Comparison of ENCODE assay signal across 7 cellular contexts in the genomic region with DNA sequence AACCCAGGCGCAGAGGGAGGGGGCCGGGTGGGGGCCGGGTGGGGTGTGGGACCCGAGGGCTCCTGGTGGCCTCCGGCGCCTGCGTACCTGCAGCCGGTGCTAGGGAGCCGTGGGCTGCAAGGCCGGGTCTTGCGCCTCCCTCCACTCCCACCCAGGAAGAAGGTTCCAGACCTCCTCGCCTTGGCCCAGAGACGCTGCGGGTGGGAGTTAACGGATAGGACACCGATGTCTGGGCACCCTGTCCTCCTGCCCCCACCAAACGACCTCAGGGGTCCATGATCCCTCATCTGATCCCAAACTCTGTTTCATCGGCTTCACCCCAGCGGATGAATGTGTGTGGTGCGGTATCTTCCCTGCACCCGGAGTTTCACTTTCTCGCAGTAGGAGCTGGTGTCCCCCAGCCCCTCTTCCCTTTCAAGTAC. TPM values are rescaled to one million over a fixed set of nuclear protein-coding genes. Genes with fewer than 3 reads are reported as not detected.
DNase-seq lines count a peak whose midpoint lies in the region; ATAC-seq and TF ChIP-seq lines count a peak whose summit lies in the region.

No MANE protein-coding gene starts in this region.

- H3K36me3 ChIP-seq in GM23338 (ENCODE audit: insufficient read depth) (no peaks in the 10 kb centered on the region; the same call in 1 of the 2 replicates), SK-N-MC (ENCODE audit: insufficient read depth, low read length) (peaks cover 15% of the 10 kb centered on the region; the same call in 1 of the 2 replicates)

- H3K27ac Mint-ChIP-seq in GM23338, result no peak overlapping the region

- peaks cover 5% of the 10 kb centered on the region for H3K9me3 Mint-ChIP-seq in GM23338

- H3F3A ChIP-seq in GM23338 (replicated peaks; ENCODE audit: low read depth), result peaks cover 34% of the 10 kb centered on the region

- H3K4me3 Mint-ChIP-seq in GM23338, result peak overlapping the region; percentile 67

- H3K79me2 ChIP-seq in GM23338 (replicated peaks; ENCODE audit: insufficient read depth), result no peaks in the 10 kb centered on the region

- H3K27me3 Mint-ChIP-seq in GM23338 (ENCODE audit: insufficient read depth, low read depth, poor library complexity), result peaks cover 90% of the 10 kb centered on the region

- H4K20me1 ChIP-seq in GM23338 (replicated peaks; ENCODE audit: insufficient read depth), result peaks cover 63% of the 10 kb centered on the region

- H3K4me1 ChIP-seq in GM23338 (ENCODE audit: insufficient read depth), result peaks cover 44% of the 10 kb centered on the region

- H3K4me3 ChIP-seq in GM23338 (peak overlapping the region; percentile 54), SK-N-MC (peak overlapping the region; percentile 87), fibroblast of the aortic adventitia (ENCODE audit: low read depth, low read length) (peak overlapping the region; percentile 94)

- peaks cover 54% of the 10 kb centered on the region for H3K4me1 Mint-ChIP-seq in GM23338

- no peaks in the 10 kb centered on the region for H3K9me3 ChIP-seq in SK-N-MC (ENCODE audit: low read depth, low read length)

- peak overlapping the region; percentile 74 for H3K9ac ChIP-seq in SK-N-MC (ENCODE audit: insufficient read length)

- ATAC-seq in GM23338 (peak; percentile 1; the same call in 1 of the 3 replicates), HG03135 (IDR thresholded peaks at IDR 0.05; ENCODE audit: unreplicated experiment) (no peak)

- no peaks in the 10 kb centered on the region for H3K9me2 ChIP-seq in GM23338 (ENCODE audit: insufficient read depth)

- peak overlapping the region; percentile 80 for H3K4me2 ChIP-seq in GM23338

- TF ChIP-seq CTCF in GM23338 (conservative IDR thresholded peaks at IDR 0.05; ENCODE audit: low read depth in 2 of 2) (no peak), fibroblast of the aortic adventitia (IDR thresholded peaks at IDR 0.05; ENCODE audit: insufficient read depth, low read length) (peak; percentile 30)

- H3K27ac ChIP-seq in GM23338 (ENCODE audit: low read depth), result no peak overlapping the region
- no peak overlapping the region for H3K27ac ChIP-seq in SK-N-MC

- H3K36me3 Mint-ChIP-seq in GM23338 (ENCODE audit: low read depth), result no peaks in the 10 kb centered on the region

- DNase-seq in GM23338 (ENCODE audit: low spot score), result no peak
- DNase-seq in SK-N-MC (ENCODE audit: low read depth, low spot score), result no peak
- DNase-seq in fibroblast of the aortic adventitia (ENCODE audit: low read depth), result peak; percentile 48
- peak; percentile 8 for DNase-seq in pons (ENCODE audit: low spot score)
- DNase-seq in DMS153 treated with DMSO at 0.1 percent for 48 hours (lab: John Stamatoyannopoulos, UW; ENCODE audit: unreplicated experiment), result no peak
- no peak for DNase-seq in nucleus accumbens (lab: John Stamatoyannopoulos, UW)

- peaks cover 96% of the 10 kb centered on the region for H3K27me3 ChIP-seq in GM23338 (ENCODE audit: insufficient read depth)

- no peak overlapping the region for H2AFZ ChIP-seq in GM23338

TF ChIP-seq in GM23338, 12 proteins besides CTCF, POLR2A, EP300 and RAD21:
- no peak for TF ChIP-seq CREB1 (CRISPR knock-in tag; IDR thresholded peaks at IDR 0.05; ENCODE audit: low read depth)
- TF ChIP-seq STAT1 (IDR thresholded peaks at IDR 0.05; ENCODE audit: unreplicated experiment), result no peak
- TF ChIP-seq, protein P1, sequence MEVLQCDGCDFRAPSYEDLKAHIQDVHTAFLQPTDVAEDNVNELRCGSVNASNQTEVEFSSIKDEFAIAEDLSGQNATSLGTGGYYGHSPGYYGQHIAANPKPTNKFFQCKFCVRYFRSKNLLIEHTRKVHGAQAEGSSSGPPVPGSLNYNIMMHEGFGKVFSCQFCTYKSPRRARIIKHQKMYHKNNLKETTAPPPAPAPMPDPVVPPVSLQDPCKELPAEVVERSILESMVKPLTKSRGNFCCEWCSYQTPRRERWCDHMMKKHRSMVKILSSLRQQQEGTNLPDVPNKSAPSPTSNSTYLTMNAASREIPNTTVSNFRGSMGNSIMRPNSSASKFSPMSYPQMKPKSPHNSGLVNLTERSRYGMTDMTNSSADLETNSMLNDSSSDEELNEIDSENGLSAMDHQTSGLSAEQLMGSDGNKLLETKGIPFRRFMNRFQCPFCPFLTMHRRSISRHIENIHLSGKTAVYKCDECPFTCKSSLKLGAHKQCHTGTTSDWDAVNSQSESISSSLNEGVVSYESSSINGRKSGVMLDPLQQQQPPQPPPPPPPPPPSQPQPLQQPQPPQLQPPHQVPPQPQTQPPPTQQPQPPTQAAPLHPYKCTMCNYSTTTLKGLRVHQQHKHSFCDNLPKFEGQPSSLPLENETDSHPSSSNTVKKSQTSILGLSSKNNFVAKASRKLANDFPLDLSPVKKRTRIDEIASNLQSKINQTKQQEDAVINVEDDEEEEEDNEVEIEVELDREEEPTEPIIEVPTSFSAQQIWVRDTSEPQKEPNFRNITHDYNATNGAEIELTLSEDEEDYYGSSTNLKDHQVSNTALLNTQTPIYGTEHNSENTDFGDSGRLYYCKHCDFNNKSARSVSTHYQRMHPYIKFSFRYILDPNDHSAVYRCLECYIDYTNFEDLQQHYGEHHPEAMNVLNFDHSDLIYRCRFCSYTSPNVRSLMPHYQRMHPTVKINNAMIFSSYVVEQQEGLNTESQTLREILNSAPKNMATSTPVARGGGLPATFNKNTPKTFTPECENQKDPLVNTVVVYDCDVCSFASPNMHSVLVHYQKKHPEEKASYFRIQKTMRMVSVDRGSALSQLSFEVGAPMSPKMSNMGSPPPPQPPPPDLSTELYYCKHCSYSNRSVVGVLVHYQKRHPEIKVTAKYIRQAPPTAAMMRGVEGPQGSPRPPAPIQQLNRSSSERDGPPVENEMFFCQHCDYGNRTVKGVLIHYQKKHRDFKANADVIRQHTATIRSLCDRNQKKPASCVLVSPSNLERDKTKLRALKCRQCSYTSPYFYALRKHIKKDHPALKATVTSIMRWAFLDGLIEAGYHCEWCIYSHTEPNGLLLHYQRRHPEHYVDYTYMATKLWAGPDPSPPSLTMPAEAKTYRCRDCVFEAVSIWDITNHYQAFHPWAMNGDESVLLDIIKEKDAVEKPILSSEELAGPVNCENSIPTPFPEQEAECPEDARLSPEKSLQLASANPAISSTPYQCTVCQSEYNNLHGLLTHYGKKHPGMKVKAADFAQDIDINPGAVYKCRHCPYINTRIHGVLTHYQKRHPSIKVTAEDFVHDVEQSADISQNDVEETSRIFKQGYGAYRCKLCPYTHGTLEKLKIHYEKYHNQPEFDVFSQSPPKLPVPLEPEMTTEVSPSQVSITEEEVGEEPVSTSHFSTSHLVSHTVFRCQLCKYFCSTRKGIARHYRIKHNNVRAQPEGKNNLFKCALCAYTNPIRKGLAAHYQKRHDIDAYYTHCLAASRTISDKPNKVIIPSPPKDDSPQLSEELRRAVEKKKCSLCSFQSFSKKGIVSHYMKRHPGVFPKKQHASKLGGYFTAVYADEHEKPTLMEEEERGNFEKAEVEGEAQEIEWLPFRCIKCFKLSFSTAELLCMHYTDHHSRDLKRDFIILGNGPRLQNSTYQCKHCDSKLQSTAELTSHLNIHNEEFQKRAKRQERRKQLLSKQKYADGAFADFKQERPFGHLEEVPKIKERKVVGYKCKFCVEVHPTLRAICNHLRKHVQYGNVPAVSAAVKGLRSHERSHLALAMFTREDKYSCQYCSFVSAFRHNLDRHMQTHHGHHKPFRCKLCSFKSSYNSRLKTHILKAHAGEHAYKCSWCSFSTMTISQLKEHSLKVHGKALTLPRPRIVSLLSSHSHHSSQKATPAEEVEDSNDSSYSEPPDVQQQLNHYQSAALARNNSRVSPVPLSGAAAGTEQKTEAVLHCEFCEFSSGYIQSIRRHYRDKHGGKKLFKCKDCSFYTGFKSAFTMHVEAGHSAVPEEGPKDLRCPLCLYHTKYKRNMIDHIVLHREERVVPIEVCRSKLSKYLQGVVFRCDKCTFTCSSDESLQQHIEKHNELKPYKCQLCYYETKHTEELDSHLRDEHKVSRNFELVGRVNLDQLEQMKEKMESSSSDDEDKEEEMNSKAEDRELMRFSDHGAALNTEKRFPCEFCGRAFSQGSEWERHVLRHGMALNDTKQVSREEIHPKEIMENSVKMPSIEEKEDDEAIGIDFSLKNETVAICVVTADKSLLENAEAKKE (CRISPR knock-in tag; IDR thresholded peaks at IDR 0.05), result no peak

RNA-seq across cellular contexts. Expression of a gene that starts 0.9 kb away (rescaled TPM):
- total RNA-seq in GM23338 (2014; rRNA removed; shearing (Covaris generic)), result not detected in 2 replicates
- 0.40 and 0.61 TPM in 2 replicates for polyA plus RNA-seq in GM23338 (2016; fragmentation: Nextera tagmentation; extraction: Ambion mirVana)
- total RNA-seq in fibroblast of the aortic adventitia (ENCODE audit: low replicate concordance), result 4.3 and 17.6 TPM in 2 replicates

Comparison
In these comparisons a context has a peak if more than half of its experiments do, and no peak if none do; other contexts are left out.
1. DNase-seq: peak in fibroblast of the aortic adventitia (single experiment) and pons (single experiment); none in GM23338 (single experiment), SK-N-MC (single experiment), DMS153 treated with DMSO at 0.1 percent for 48 hours (single experiment) and nucleus accumbens (0 of 56).
2. Peak in every context shown above with its lines, with median percentiles within 50 percentile points of each other: H3K4me3 ChIP-seq.